Comparison of ENCODE assay signal across 8 cellular contexts in the genomic region with DNA sequence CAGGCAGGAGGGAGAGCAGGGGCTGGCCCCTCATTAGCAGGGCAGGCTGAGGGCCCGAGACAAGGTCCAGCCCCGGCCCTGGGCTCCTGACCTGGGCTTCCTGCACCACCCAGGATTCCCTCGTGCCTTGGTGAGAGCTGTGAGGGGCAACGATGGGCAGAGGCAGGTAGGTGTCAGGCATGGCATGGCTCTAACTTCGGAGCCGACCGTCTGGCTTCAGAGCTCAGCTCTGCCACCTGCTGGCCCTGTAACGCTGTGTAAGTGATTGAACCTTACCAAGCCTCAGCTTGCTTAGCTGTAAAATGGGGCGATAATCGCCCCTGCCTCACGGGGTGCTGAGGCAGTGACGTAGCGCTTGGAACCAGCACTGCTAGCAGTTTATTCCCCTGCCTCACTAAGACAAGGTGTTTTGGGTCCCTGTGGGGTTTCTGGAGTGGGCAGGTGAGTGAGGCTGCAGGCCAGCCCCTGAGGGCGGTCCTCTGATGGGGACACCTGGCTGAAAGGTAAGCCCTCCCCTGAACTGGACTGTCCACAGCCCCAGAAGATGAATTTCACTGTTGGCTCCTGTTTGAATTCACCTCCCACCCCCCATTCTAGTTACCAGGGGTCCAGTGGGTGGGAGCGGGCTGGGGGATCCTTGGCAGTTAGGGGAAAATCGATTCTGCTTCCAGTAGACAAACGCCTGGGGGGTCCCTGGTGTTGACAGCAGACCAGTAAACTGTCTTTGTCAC.
DNase-seq lines count a peak whose midpoint lies in the region; ATAC-seq and TF ChIP-seq lines count a peak whose summit lies in the region.

No MANE protein-coding gene starts in this region.

- no peaks in the 10 kb centered on the region for H3K9me3 ChIP-seq in OCI-LY7 (ENCODE audit: low read length)

- no peaks in the 10 kb centered on the region for H3K9me2 ChIP-seq in OCI-LY7 (ENCODE audit: insufficient read depth, low read length)

- intact Hi-C loops in OCI-LY7 (cut with micrococcal nuclease; ENCODE audit: unreplicated experiment): loop anchor here (5.0 kb wide), 1 partner anchor 176 kb away; no protein-coding TSS in a partner anchor

- no peaks in the 10 kb centered on the region for H3K36me3 ChIP-seq in OCI-LY7 (ENCODE audit: insufficient read depth, low read length)

- ATAC-seq in GM21390 (IDR thresholded peaks at IDR 0.05; ENCODE audit: unreplicated experiment): no peak

- H3K4me3 ChIP-seq in OCI-LY7 (ENCODE audit: low read depth, low read length, poor library complexity, severe bottlenecking): no peak overlapping the region

- H3K4me2 ChIP-seq in OCI-LY7 (ENCODE audit: low read length): no peak overlapping the region

- no peaks in the 10 kb centered on the region for H4K20me1 ChIP-seq in OCI-LY7 (ENCODE audit: insufficient read depth, low read length)

- TF ChIP-seq CTCF in OCI-LY7 (conservative IDR thresholded peaks at IDR 0.05; ENCODE audit: low read length): peak; percentile 72

- no TSS peak for BruUV-seq in OCI-LY7 (replicated peaks; lab: Mats Ljungman, UMichigan)

- no peak overlapping the region for H3K27ac ChIP-seq in OCI-LY7 (ENCODE audit: low read depth, low read length, poor library complexity, severe bottlenecking)

- CTCF ChIA-PET in OCI-LY7 (lab: Charles Lee; ENCODE audit: unreplicated experiment): interaction anchor here (1.0 to 1.1 kb wide), 3 partner anchors 12 to 176 kb away, joined by 3 to 5 read pairs (median 3); no protein-coding TSS in a partner anchor

- peak; percentile 16 to 38 for DNase-seq in NOMO-1 (lab: John Stamatoyannopoulos, UW; ENCODE audit: unreplicated experiment in 2 of 2)
- DNase-seq in NOMO-1 treated with dmso at 0.1 percent for 144 hours (lab: John Stamatoyannopoulos, UW; ENCODE audit: unreplicated experiment): no peak
- DNase-seq in OCI-LY7 (ENCODE audit: low spot score): peak; percentile 64
- peak; percentile 42 for DNase-seq in activated naive CD4-positive, alpha-beta T cell treated with anti-CD3 and anti-CD28 coated beads, Interleukin-2, amount 50 U/mL, for 16 hours
- peak; percentile 47 for DNase-seq in hepatic stellate cell (ENCODE audit: low spot score)
- peak; percentile 52 for DNase-seq in stimulated activated CD4-positive, alpha-beta T cell treated with anti-CD3 and anti-CD28 coated beads, Interleukin-4, amount 100 ng/mL, for 24 hours
- no peak for DNase-seq in dedifferentiated amniotic fluid mesenchymal stem cell (ENCODE audit: extremely low spot score)

- no peaks in the 10 kb centered on the region for H3K79me2 ChIP-seq in OCI-LY7 (ENCODE audit: insufficient read depth, low read depth, low read length)

- H3K4me1 ChIP-seq in OCI-LY7 (ENCODE audit: insufficient read depth, low read length, poor library complexity, severe bottlenecking): no peaks in the 10 kb centered on the region

- H2AFZ ChIP-seq in OCI-LY7 (ENCODE audit: low read length): no peak overlapping the region

- POLR2A ChIA-PET in OCI-LY7 (lab: Charles Lee): no interaction called here

Comparison
In these comparisons a context has a peak if more than half of its experiments do, and no peak if none do; other contexts are left out.
1. DNase-seq: peak in NOMO-1 (2 of 2), OCI-LY7 (single experiment), activated naive CD4-positive, alpha-beta T cell treated with anti-CD3 and anti-CD28 coated beads, Interleukin-2, amount 50 U/mL, for 16 hours (single experiment), hepatic stellate cell (single experiment) and stimulated activated CD4-positive, alpha-beta T cell treated with anti-CD3 and anti-CD28 coated beads, Interleukin-4, amount 100 ng/mL, for 24 hours (single experiment); none in NOMO-1 treated with dmso at 0.1 percent for 144 hours (single experiment) and dedifferentiated amniotic fluid mesenchymal stem cell (single experiment).